Comparison of ENCODE assay signal across 11 cellular contexts in genomic region chr7:106006906-106007305, GRCh38.
"Had no signal": no experiment of that assay in that cellular context is flagged by ENCODE, and none has a peak within 500 bp of the region (broad histone marks: within the 10 kb centered on the region; RNA-seq: fewer than 3 reads in every experiment).

No MANE protein-coding gene starts in this region.

- H3K36me3 ChIP-seq: HAP-1 had no signal

- H3K4me3 Mint-ChIP-seq: GM23338, H9, HFFc6 had no signal

- H3K4me2 ChIP-seq: GM23338 had no signal

- H2AFZ ChIP-seq: GM23248, GM23338 had no signal

- DNase-seq: GM23248, GOT3, H7, H9, HCEC 1CT, HFFc6 had no signal

- ATAC-seq: GM23338, HCT116 had no signal

- H3K27ac ChIP-seq: GM23248 had no signal

- H3K27ac Mint-ChIP-seq: GM23338, H9, HFFc6 had no signal

- H3K4me3 ChIP-seq: GM23248, GM23338, HAP-1 had no signal

- H3K9ac ChIP-seq: GM23248 had no signal

- FAIRE-seq: H1, H54 had no signal
